19 cellular contexts compared by ENCODE assay signal in genomic region chr2:208006833-208007232, GRCh38. TPM values are rescaled to one million over a fixed set of nuclear protein-coding genes. Genes with fewer than 3 reads are reported as not detected.
A peak's percentile ranks its signal among the peaks of the same experiment; 100 is the strongest.
DNase-seq lines count a peak whose midpoint lies in the region; ATAC-seq lines count a peak whose summit lies in the region.
"Had no signal": no experiment of that assay in that cellular context is flagged by ENCODE, and none has a peak within 500 bp of the region (broad histone marks: within the 10 kb centered on the region; RNA-seq: fewer than 3 reads in every experiment).

No MANE protein-coding gene starts in this region.

- H2AFZ ChIP-seq in mesenchymal stem cell (ENCODE audit: low read depth, low read length): no peak overlapping the region

- H3K14ac ChIP-seq in mesenchymal stem cell (ENCODE audit: low read length in 2 of 2): no peak overlapping the region

- ATAC-seq in HG03103 (IDR thresholded peaks at IDR 0.05; ENCODE audit: low read depth, unreplicated experiment) (peak; percentile 61), GM19328 (IDR thresholded peaks at IDR 0.05; ENCODE audit: unreplicated experiment) (no peak)
- ATAC-seq: A549, body of pancreas, gastrocnemius medialis had no signal

- no peak overlapping the region for H2BK120ac ChIP-seq in mesenchymal stem cell (ENCODE audit: low read depth, low read length)

- no peaks in the 10 kb centered on the region for H3K36me3 ChIP-seq in mesenchymal stem cell (ENCODE audit: control insufficient read depth in 1 of 2, insufficient read depth in 2 of 2, low read depth in 1 of 2, low read length in 2 of 2)
- H3K36me3 ChIP-seq: gastrocnemius medialis had no signal

- H3K79me1 ChIP-seq in mesenchymal stem cell (replicated peaks; ENCODE audit: low read length, poor library complexity, severe bottlenecking): peaks cover 16% of the 10 kb centered on the region

- H2BK15ac ChIP-seq in mesenchymal stem cell (ENCODE audit: low read depth, poor library complexity, severe bottlenecking): no peak overlapping the region

- no peak overlapping the region for H3K23ac ChIP-seq in mesenchymal stem cell (ENCODE audit: low read length in 2 of 2)

- no peak overlapping the region for H2AK5ac ChIP-seq in mesenchymal stem cell (ENCODE audit: low read length, severe bottlenecking)

- H3K4me3 ChIP-seq in mesenchymal stem cell (ENCODE audit: insufficient read depth in 1 of 2, low read depth in 1 of 2, low read length in 2 of 2): no peak overlapping the region
- H3K4me3 ChIP-seq: A549, body of pancreas, gastrocnemius medialis, spleen had no signal

- no peak overlapping the region for H3K9ac ChIP-seq in mesenchymal stem cell (ENCODE audit: low read length)

- H2BK5ac ChIP-seq in mesenchymal stem cell (ENCODE audit: low read depth, low read length, poor library complexity, severe bottlenecking): no peak overlapping the region

- H4K91ac ChIP-seq in mesenchymal stem cell (ENCODE audit: low read length): no peak overlapping the region

- no peaks in the 10 kb centered on the region for H3K9me3 ChIP-seq in mesenchymal stem cell (ENCODE audit: control insufficient read depth, low read length)
- H3K9me3 ChIP-seq: A549, body of pancreas, gastrocnemius medialis, spleen had no signal

- no peak overlapping the region for H2BK12ac ChIP-seq in mesenchymal stem cell (ENCODE audit: low read length in 2 of 2)

- H3K27ac ChIP-seq in mesenchymal stem cell (ENCODE audit: low read length, poor library complexity, severe bottlenecking): no peak overlapping the region
- H3K27ac ChIP-seq: A549, body of pancreas, gastrocnemius medialis, spleen had no signal

- H3K4ac ChIP-seq in mesenchymal stem cell (ENCODE audit: low read depth in 1 of 2, low read length in 2 of 2): no peak overlapping the region

- H3K4me1 ChIP-seq in mesenchymal stem cell (ENCODE audit: control insufficient read depth, insufficient read depth, low read depth, low read length): no peaks in the 10 kb centered on the region
- H3K4me1 ChIP-seq: body of pancreas had no signal

- peak; percentile 7 for DNase-seq in activated CD4-positive, alpha-beta T cell treated with anti-CD3 and anti-CD28 coated beads for 48 hours
- DNase-seq in activated CD4-positive, alpha-beta T cell treated with anti-CD3 and anti-CD28 coated beads for 4 hours: no peak
- DNase-seq in amniotic epithelial cell (ENCODE audit: low read depth): peak; percentile 33
- DNase-seq in mesenchymal stem cell: peak; percentile 12
- no peak for DNase-seq in SW 1271 (lab: John Stamatoyannopoulos, UW)
- DNase-seq in activated T-cell treated with anti-CD3 and anti-CD28 coated beads, Interleukin-2, amount 50 U/mL, for 48 hours: no peak
- DNase-seq: activated CD4-positive, alpha-beta T cell treated with anti-CD3 and anti-CD28 coated beads for 1 hour; body of pancreas; COR-L47; effector CD8-positive, alpha-beta T cell; gastrocnemius medialis; immature natural killer cell; NCI-H1092 treated with DMSO at 0.1 percent for 48 hours; NCI-H2227 treated with DMSO at 0.1 percent for 48 hours; spleen; T-helper 1 cell had no signal

- no peak overlapping the region for H4K8ac ChIP-seq in mesenchymal stem cell (ENCODE audit: low read length)

- 86% methylated on average over 5 of the region's 5 CpGs for WGBS in mesenchymal stem cell

- H3K4me2 ChIP-seq in mesenchymal stem cell (ENCODE audit: low read length, poor library complexity, severe bottlenecking): no peak overlapping the region
- H3K4me2 ChIP-seq: A549 had no signal

- H3K27me3 ChIP-seq in mesenchymal stem cell (ENCODE audit: control insufficient read depth in 1 of 2, insufficient read depth in 1 of 2, low read length in 2 of 2): no peaks in the 10 kb centered on the region
- H3K27me3 ChIP-seq: body of pancreas, gastrocnemius medialis, spleen had no signal

- H3K18ac ChIP-seq in mesenchymal stem cell (ENCODE audit: low read depth in 1 of 2, low read length in 2 of 2): no peak overlapping the region

RNA-seq across cellular contexts. Expression of gene PLEKHM3, which starts 18.5 kb away (rescaled TPM):
- 3.5 TPM for polyA plus RNA-seq in mesenchymal stem cell (2013, experiment 1 of 2)
- 3.6 TPM for polyA plus RNA-seq in mesenchymal stem cell (2013, experiment 2 of 2)

Comparison
In these comparisons a context has a peak if more than half of its experiments do, and no peak if none do; other contexts are left out.
1. DNase-seq: peak in activated CD4-positive, alpha-beta T cell treated with anti-CD3 and anti-CD28 coated beads for 48 hours (single experiment), amniotic epithelial cell (single experiment) and mesenchymal stem cell (single experiment); none in activated CD4-positive, alpha-beta T cell treated with anti-CD3 and anti-CD28 coated beads for 4 hours (0 of 2), SW 1271 (0 of 2) and activated T-cell treated with anti-CD3 and anti-CD28 coated beads, Interleukin-2, amount 50 U/mL, for 48 hours (0 of 2).